16 cellular contexts compared by ENCODE assay signal in the genomic region with DNA sequence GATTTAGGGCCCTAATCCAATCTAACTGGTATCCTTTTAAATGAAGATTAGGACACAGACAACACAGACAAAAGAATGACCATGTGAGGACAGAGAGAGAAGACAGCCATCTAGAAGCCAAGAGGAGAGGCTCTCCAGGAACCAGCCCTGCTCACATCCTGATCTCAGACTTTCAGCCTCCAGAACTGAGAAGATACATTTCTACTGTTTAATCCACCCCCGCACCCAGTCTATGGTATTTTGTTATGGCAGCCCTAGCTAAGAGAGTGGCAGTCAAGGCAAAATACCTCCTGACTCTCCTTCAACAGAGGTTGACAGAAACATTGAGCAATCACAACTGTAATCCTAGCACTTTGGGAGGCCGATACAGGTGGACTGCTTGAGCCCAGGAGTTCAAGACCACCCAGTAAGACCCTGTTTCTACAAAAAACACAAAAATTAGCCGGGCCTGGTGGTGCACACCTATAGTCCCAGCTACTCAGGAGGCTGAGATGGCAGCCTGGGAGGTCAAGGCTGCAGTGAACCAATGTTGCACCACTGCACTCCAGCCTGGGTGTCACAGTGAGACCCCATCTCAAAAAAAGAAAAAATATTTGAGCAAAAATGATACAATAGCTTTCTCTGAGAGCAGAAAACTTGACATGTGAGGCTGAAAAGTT. TPM values are rescaled to one million over a fixed set of nuclear protein-coding genes. Genes with fewer than 3 reads are reported as not detected.
DNase-seq lines count a peak whose midpoint lies in the region; ATAC-seq and TF ChIP-seq lines count a peak whose summit lies in the region.
"Had no signal": no experiment of that assay in that cellular context is flagged by ENCODE, and none has a peak within 500 bp of the region (broad histone marks: within the 10 kb centered on the region; RNA-seq: fewer than 3 reads in every experiment).

No MANE protein-coding gene starts in this region.

- H3K27ac Mint-ChIP-seq in activated T-cell treated with anti-CD3 and anti-CD28 coated beads, Interleukin-2, amount 50 U/mL, for 72 hours, result peak overlapping the region; percentile 43
- H3K27ac Mint-ChIP-seq in activated naive CD8-positive, alpha-beta T cell, result peak overlapping the region; percentile 12

- DNase-seq in activated T-cell treated with anti-CD3 and anti-CD28 coated beads, Interleukin-2, amount 50 U/mL, for 72 hours, result no peak
- DNase-seq in activated T-cell treated with anti-CD3 and anti-CD28 coated beads for 4 hours, result no peak
- peak in 1 of 2 donors; percentile 15 for DNase-seq in gastrocnemius medialis
- no peak for DNase-seq in amygdala (lab: John Stamatoyannopoulos, UW)
- no peak for DNase-seq in NCI-H2227 treated with DMSO at 0.1 percent for 48 hours (lab: John Stamatoyannopoulos, UW)
- DNase-seq in amniotic stem cell (lab: John Stamatoyannopoulos, UW), result no peak
- DNase-seq: ACHN; effector memory CD4-positive, alpha-beta T cell; foreskin melanocyte; Kasumi-1; kidney glomerular epithelial cell; NCI-H187; SIG-M5; transverse colon had no signal

- no peak for TF ChIP-seq POLR2A in gastrocnemius medialis (IDR thresholded peaks at IDR 0.05)

- H3K9me3 ChIP-seq in iPS-20b (ENCODE audit: insufficient read depth, low read depth, low read length) (no peaks in the 10 kb centered on the region), gastrocnemius medialis (no peaks in the 10 kb centered on the region)
- H3K9me3 ChIP-seq: transverse colon had no signal

- no peaks in the 10 kb centered on the region for H3K27me3 Mint-ChIP-seq in activated T-cell treated with anti-CD3 and anti-CD28 coated beads, Interleukin-2, amount 50 U/mL, for 72 hours (ENCODE audit: low read depth)
- H3K27me3 Mint-ChIP-seq in activated naive CD8-positive, alpha-beta T cell, result no peaks in the 10 kb centered on the region

- H3K4me3 Mint-ChIP-seq in activated T-cell treated with anti-CD3 and anti-CD28 coated beads, Interleukin-2, amount 50 U/mL, for 72 hours, result no peak overlapping the region
- no peak overlapping the region for H3K4me3 Mint-ChIP-seq in activated naive CD8-positive, alpha-beta T cell

- in situ Hi-C loops in gastrocnemius medialis (cut with MboI; ENCODE audit: low sequenced_read_pairs in 4 of 4), result no loop called here

- H3K36me3 Mint-ChIP-seq in activated T-cell treated with anti-CD3 and anti-CD28 coated beads, Interleukin-2, amount 50 U/mL, for 72 hours (ENCODE audit: insufficient read depth in 2 of 2), result peaks cover 2 to 3% of the 10 kb centered on the region in 2 donors
- no peaks in the 10 kb centered on the region for H3K36me3 Mint-ChIP-seq in activated naive CD8-positive, alpha-beta T cell

- no peaks in the 10 kb centered on the region for H3K27me3 ChIP-seq in iPS-20b (ENCODE audit: insufficient read depth, low read length)
- no peaks in the 10 kb centered on the region for H3K27me3 ChIP-seq in gastrocnemius medialis
- H3K27me3 ChIP-seq: transverse colon had no signal

- intact Hi-C loops in gastrocnemius medialis (cut with DNase I; ENCODE audit: low total_unique reads), result no loop called here

- H3K4me3 ChIP-seq in iPS-20b (ENCODE audit: low read length) (no peak overlapping the region), gastrocnemius medialis (no peak overlapping the region)
- H3K4me3 ChIP-seq: transverse colon had no signal

- ATAC-seq in activated T-cell treated with anti-CD3 and anti-CD28 coated beads, Interleukin-2, amount 50 U/mL, for 72 hours (replicated peaks in 1 of 2), result no peak
- ATAC-seq in gastrocnemius medialis, result peak; percentile 68 to 92

- H3K36me3 ChIP-seq in iPS-20b (ENCODE audit: insufficient read depth, low read depth, low read length), result peaks cover 1% of the 10 kb centered on the region; the same call in 1 of the 2 replicates
- H3K36me3 ChIP-seq in gastrocnemius medialis, result no peaks in the 10 kb centered on the region
- H3K36me3 ChIP-seq: transverse colon had no signal

- no peak for TF ChIP-seq CTCF in gastrocnemius medialis (IDR thresholded peaks at IDR 0.05 in 4 of 5, conservative IDR thresholded peaks at IDR 0.05 in 1 of 5)

- H3K9me3 Mint-ChIP-seq in activated T-cell treated with anti-CD3 and anti-CD28 coated beads, Interleukin-2, amount 50 U/mL, for 72 hours, result peaks cover 0 to 2% of the 10 kb centered on the region in 2 donors
- no peaks in the 10 kb centered on the region for H3K9me3 Mint-ChIP-seq in activated naive CD8-positive, alpha-beta T cell (ENCODE audit: low read depth)

- peaks cover 38% of the 10 kb centered on the region for H3K4me1 Mint-ChIP-seq in activated T-cell treated with anti-CD3 and anti-CD28 coated beads, Interleukin-2, amount 50 U/mL, for 72 hours (ENCODE audit: low read depth)
- H3K4me1 Mint-ChIP-seq in activated naive CD8-positive, alpha-beta T cell (ENCODE audit: low read depth), result peaks cover 53% of the 10 kb centered on the region

- H3K9ac ChIP-seq in iPS-20b (ENCODE audit: low read depth, low read length), result peak overlapping the region; percentile 13

- H3K27ac ChIP-seq in iPS-20b (ENCODE audit: low read length) (no peak overlapping the region), gastrocnemius medialis (peak overlapping the region in 2 of 4 donors; percentile 9 to 37)
- H3K27ac ChIP-seq: transverse colon had no signal

- H3K4me1 ChIP-seq in iPS-20b (ENCODE audit: insufficient read depth, low read length) (peaks cover 13% of the 10 kb centered on the region; the same call in 1 of the 2 replicates), gastrocnemius medialis (peaks cover 10 to 23% of the 10 kb centered on the region in 2 donors)

RNA-seq across cellular contexts. Expression of gene WDR33, which starts 34.7 kb away (rescaled TPM):
- 10 to 100 TPM; 69.2 to 71.7 TPM for total RNA-seq in activated T-cell treated with anti-CD3 and anti-CD28 coated beads, Interleukin-2, amount 50 U/mL, for 72 hours
- 10 to 100 TPM; 13.6 to 31.4 (median 20.6) TPM for total RNA-seq in gastrocnemius medialis

Comparison
In these comparisons a context has a peak if more than half of its experiments do, and no peak if none do; other contexts are left out.
1. ATAC-seq: peak in gastrocnemius medialis (2 of 2); none in activated T-cell treated with anti-CD3 and anti-CD28 coated beads, Interleukin-2, amount 50 U/mL, for 72 hours (0 of 2).